In the genomic region with DNA sequence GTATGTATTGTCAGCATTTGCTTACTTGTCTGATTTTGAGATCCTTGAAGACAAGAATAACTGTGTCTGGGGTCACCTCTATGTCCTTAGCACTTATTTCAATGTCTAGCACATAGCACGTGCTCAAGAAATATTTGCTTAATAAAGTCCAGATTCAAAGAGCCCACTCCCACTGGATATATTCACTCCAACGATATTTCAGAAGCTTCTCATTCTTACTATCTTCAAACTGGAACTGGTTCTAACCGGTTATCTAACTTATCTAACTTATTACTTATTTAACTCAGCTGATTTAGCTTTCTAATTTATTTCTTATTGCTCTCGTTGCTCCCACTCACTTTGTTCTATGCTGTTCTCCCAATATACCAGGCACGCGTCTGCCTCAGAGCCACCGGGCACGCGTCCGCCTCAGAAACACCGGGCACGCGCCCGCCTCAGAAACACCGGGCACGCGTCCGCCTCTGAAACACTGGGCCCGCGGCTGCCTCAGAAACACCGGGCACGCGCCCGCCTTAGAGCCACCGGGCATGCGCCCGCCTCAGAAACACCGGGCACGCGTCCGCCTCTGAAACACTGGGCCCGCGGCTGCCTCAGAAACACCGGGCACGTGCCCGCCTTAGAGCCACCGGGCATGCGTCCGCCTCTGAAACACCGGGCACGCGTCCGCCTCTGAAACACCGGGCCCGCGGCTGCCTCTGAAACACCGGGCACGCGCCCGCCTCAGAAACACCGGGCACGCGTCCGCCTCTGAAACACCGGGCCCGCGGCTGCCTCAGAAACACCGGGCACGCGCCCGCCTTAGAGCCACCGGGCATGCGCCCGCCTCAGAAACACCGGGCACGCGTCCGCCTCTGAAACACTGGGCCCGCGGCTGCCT, we compare ENCODE assay signal across 7 cellular contexts. TPM values are rescaled to one million over a fixed set of nuclear protein-coding genes. Genes with fewer than 3 reads are reported as not detected.
DNase-seq lines count a peak whose midpoint lies in the region; FAIRE-seq and TF ChIP-seq lines count a peak whose summit lies in the region.
"Not testable (repeated sequence)": the region's sequence is repeated elsewhere in the genome, so short reads cannot be mapped to it uniquely, and the experiment has no call there.

No MANE protein-coding gene starts in this region.

- not testable (repeated sequence) for H3K23ac ChIP-seq in mesenchymal stem cell (ENCODE audit: low read length in 2 of 2)

- not testable (repeated sequence) for H3K79me1 ChIP-seq in mesenchymal stem cell (replicated peaks; ENCODE audit: low read length, poor library complexity, severe bottlenecking)

- H3K9me3 ChIP-seq in esophagus muscularis mucosa; mesenchymal stem cell (ENCODE audit: control insufficient read depth, low read length): not testable (repeated sequence)

- not testable (repeated sequence) for H3K14ac ChIP-seq in mesenchymal stem cell (ENCODE audit: low read length in 2 of 2)

- H3K4me3 Mint-ChIP-seq in T-helper 1 cell treated with Interleukin-12 subunit alpha and Interleukin-12 subunit beta and Interleukin-4 antibody, amounts not matched to agents 30 μg/mL and 1 μg/mL, for 36 hours = peak overlapping the region; percentile 79

- peak overlapping the region; percentile 79 to 84 (median 81) for H3K27ac ChIP-seq in esophagus muscularis mucosa (replicated peaks in 1 of 4)
- H3K27ac ChIP-seq in mesenchymal stem cell (ENCODE audit: low read length, poor library complexity, severe bottlenecking) = not testable (repeated sequence)

- H3K27me3 ChIP-seq in esophagus muscularis mucosa; mesenchymal stem cell (ENCODE audit: control insufficient read depth in 1 of 2, insufficient read depth in 1 of 2, low read length in 2 of 2): not testable (repeated sequence)

- H3K4me3 ChIP-seq in esophagus muscularis mucosa (peak overlapping the region; percentile 54 to 66 (median 62)), mesenchymal stem cell (ENCODE audit: insufficient read depth in 1 of 2, low read depth in 1 of 2, low read length in 2 of 2) (peak overlapping the region; percentile 30 to 79)

- not testable (repeated sequence) for H3K18ac ChIP-seq in mesenchymal stem cell (ENCODE audit: low read depth in 1 of 2, low read length in 2 of 2)

- H2BK12ac ChIP-seq in mesenchymal stem cell (ENCODE audit: low read length in 2 of 2) = not testable (repeated sequence)

- not testable (repeated sequence) for H3K4ac ChIP-seq in mesenchymal stem cell (ENCODE audit: low read depth in 1 of 2, low read length in 2 of 2)

- TF ChIP-seq EP300 in esophagus muscularis mucosa (IDR thresholded peaks at IDR 0.05) = not testable (repeated sequence)

- not testable (repeated sequence) for H2AFZ ChIP-seq in mesenchymal stem cell (ENCODE audit: low read depth, low read length)

- H3K36me3 ChIP-seq in esophagus muscularis mucosa; mesenchymal stem cell (ENCODE audit: control insufficient read depth in 1 of 2, insufficient read depth in 2 of 2, low read depth in 1 of 2, low read length in 2 of 2): not testable (repeated sequence)

- 6% methylated on average over 25 of the region's 70 CpGs for WGBS in esophagus muscularis mucosa
- 11% methylated on average over 26 of the region's 70 CpGs for WGBS in mesenchymal stem cell

- peaks cover 14% of the 10 kb centered on the region for H3K4me1 Mint-ChIP-seq in T-helper 1 cell treated with Interleukin-12 subunit alpha and Interleukin-12 subunit beta and Interleukin-4 antibody, amounts not matched to agents 30 μg/mL and 1 μg/mL, for 36 hours (ENCODE audit: low read depth)

- H3K27me3 Mint-ChIP-seq in T-helper 1 cell treated with Interleukin-12 subunit alpha and Interleukin-12 subunit beta and Interleukin-4 antibody, amounts not matched to agents 30 μg/mL and 1 μg/mL, for 36 hours (ENCODE audit: low read depth) = peaks cover 44% of the 10 kb centered on the region

- not testable (repeated sequence) for H2BK5ac ChIP-seq in mesenchymal stem cell (ENCODE audit: low read depth, low read length, poor library complexity, severe bottlenecking)

- not testable (repeated sequence) for DNase-seq in GM12891 (ENCODE audit: insufficient read length, low spot score)
- peak; percentile 36 for DNase-seq in NCI-H2029 treated with DMSO at 0.1 percent for 48 hours (lab: John Stamatoyannopoulos, UW)
- peak; percentile 68 for DNase-seq in activated naive CD4-positive, alpha-beta T cell treated with Interleukin-2 at 50 U/mL for 16 hours
- DNase-seq in esophagus muscularis mucosa (ENCODE audit: extremely low spot score) = peak; percentile 81
- DNase-seq in mesenchymal stem cell = peak; percentile 54
- DNase-seq in stimulated activated CD4-positive, alpha-beta T cell treated with anti-CD3 and anti-CD28 coated beads, Interleukin-15, amount 100 ng/mL, for 24 hours = peak; percentile 64

- not testable (repeated sequence) for H2BK15ac ChIP-seq in mesenchymal stem cell (ENCODE audit: low read depth, poor library complexity, severe bottlenecking)

- peak overlapping the region; percentile 82 for H3K9ac ChIP-seq in mesenchymal stem cell (ENCODE audit: low read length)

- intact Hi-C loops in esophagus muscularis mucosa (cut with DNase I) = loop anchor here (5.0 to 10.0 kb wide), 2 partner anchors 61 to 186 kb away; a partner anchor contains a TSS

- not testable (repeated sequence) for H3K4me1 ChIP-seq in esophagus muscularis mucosa; mesenchymal stem cell (ENCODE audit: control insufficient read depth, insufficient read depth, low read depth, low read length)

- H3K9me3 Mint-ChIP-seq in T-helper 1 cell treated with Interleukin-12 subunit alpha and Interleukin-12 subunit beta and Interleukin-4 antibody, amounts not matched to agents 30 μg/mL and 1 μg/mL, for 36 hours = not testable (repeated sequence)

- H3K27ac Mint-ChIP-seq in T-helper 1 cell treated with Interleukin-12 subunit alpha and Interleukin-12 subunit beta and Interleukin-4 antibody, amounts not matched to agents 30 μg/mL and 1 μg/mL, for 36 hours = not testable (repeated sequence)

- not testable (repeated sequence) for TF ChIP-seq CTCF in esophagus muscularis mucosa (IDR thresholded peaks at IDR 0.05)

- not testable (repeated sequence) for H4K8ac ChIP-seq in mesenchymal stem cell (ENCODE audit: low read length)

- peak overlapping the region; percentile 3 for H3K4me2 ChIP-seq in mesenchymal stem cell (ENCODE audit: low read length, poor library complexity, severe bottlenecking)

- FAIRE-seq in GM12891 (lab: Jason Lieb, UNC) = peak; percentile 13

- H2AK5ac ChIP-seq in mesenchymal stem cell (ENCODE audit: low read length, severe bottlenecking) = not testable (repeated sequence)

- not testable (repeated sequence) for H4K91ac ChIP-seq in mesenchymal stem cell (ENCODE audit: low read length)

- not testable (repeated sequence) for H3K36me3 Mint-ChIP-seq in T-helper 1 cell treated with Interleukin-12 subunit alpha and Interleukin-12 subunit beta and Interleukin-4 antibody, amounts not matched to agents 30 μg/mL and 1 μg/mL, for 36 hours (ENCODE audit: low read depth)

- not testable (repeated sequence) for H2BK120ac ChIP-seq in mesenchymal stem cell (ENCODE audit: low read depth, low read length)

- TF ChIP-seq POLR2A in GM12891 (IDR thresholded peaks at IDR 0.05; ENCODE audit: low read depth, low read length); esophagus muscularis mucosa (IDR thresholded peaks at IDR 0.05; ENCODE audit: low read depth): not testable (repeated sequence)

RNA-seq across cellular contexts. Expression of a gene that starts 59.1 kb away (rescaled TPM):
- 20.4 TPM for polyA plus RNA-seq in GM12891 (2012; ENCODE audit: low read depth, missing spikeins)
- total RNA-seq in esophagus muscularis mucosa = 10 to 100 TPM; 36.9 to 51.5 (median 48.0) TPM
- polyA plus RNA-seq in mesenchymal stem cell (2013, experiment 1 of 2) = 25.6 TPM
- polyA plus RNA-seq in mesenchymal stem cell (2013, experiment 2 of 2) = 26.0 TPM
